Comparison of ENCODE assay signal across 25 cellular contexts in the genomic region with DNA sequence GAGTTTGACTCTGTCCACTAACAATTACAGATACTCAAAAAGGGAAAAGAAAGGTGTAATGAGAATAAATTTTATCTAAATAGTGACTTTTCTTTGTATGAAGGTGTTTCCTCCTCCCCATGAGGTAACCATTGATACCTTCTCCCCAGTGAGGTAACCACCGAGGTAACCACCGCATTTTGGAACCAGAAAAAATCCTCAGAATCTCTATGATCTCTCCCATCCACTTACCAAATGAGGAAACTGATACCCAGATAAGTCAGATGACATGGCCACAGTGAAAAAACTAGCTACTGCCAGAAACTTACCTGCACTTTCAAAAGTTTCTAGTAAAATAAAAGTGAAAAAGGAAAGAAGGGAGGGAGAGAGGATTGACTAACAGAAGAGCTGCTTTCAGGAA.
"Had no signal": no experiment of that assay in that cellular context is flagged by ENCODE, and none has a peak within 500 bp of the region (broad histone marks: within the 10 kb centered on the region; RNA-seq: fewer than 3 reads in every experiment).

No MANE protein-coding gene starts in this region.

- H3K36me3 ChIP-seq: breast epithelium, gastrocnemius medialis, sigmoid colon, tibial nerve had no signal

- H3K4me3 Mint-ChIP-seq: activated B cell treated with CpG ODN at 0.5 μM for 24 hours; activated T-helper 1 cell treated with anti-CD3 and anti-CD28 coated beads, Interleukin-12 subunit alpha, Interleukin-12 subunit beta, Interleukin-2, Interleukin-4 antibody, amounts not matched to agents 30 ng/mL and 10 ng/mL and 1 ng/mL, durations not matched to agents 14 hours and 24 hours and 36 hours; central memory CD8-positive, alpha-beta T cell; natural killer cell treated with Interleukin-12 subunit alpha and Interleukin-12 subunit beta and Interleukin-15 and Interleukin-18, amount 100 ng/mL, for 72 hours; T-helper 1 cell treated with Interleukin-12 subunit alpha and Interleukin-12 subunit beta and Interleukin-4 antibody, amounts not matched to agents 30 μg/mL and 1 μg/mL, for 36 hours had no signal

- H3K4me3 ChIP-seq: breast epithelium, gastrocnemius medialis, sigmoid colon, smooth muscle cell, tibial nerve had no signal

- ATAC-seq: esophagus mucosa; gastrocnemius medialis; left ventricle myocardium superior; natural killer cell treated with Interleukin-12 subunit alpha and Interleukin-12 subunit beta and Interleukin-15 and Interleukin-18, amount 100 ng/mL, for 72 hours had no signal

- H3K27ac Mint-ChIP-seq: activated B cell treated with CpG ODN at 0.5 μM for 24 hours; activated T-helper 1 cell treated with anti-CD3 and anti-CD28 coated beads, Interleukin-12 subunit alpha, Interleukin-12 subunit beta, Interleukin-2, Interleukin-4 antibody, amounts not matched to agents 30 ng/mL and 10 ng/mL and 1 ng/mL, durations not matched to agents 14 hours and 24 hours and 36 hours; natural killer cell treated with Interleukin-12 subunit alpha and Interleukin-12 subunit beta and Interleukin-15 and Interleukin-18, amount 100 ng/mL, for 72 hours; progenitor cell of endocrine pancreas; T-helper 1 cell treated with Interleukin-12 subunit alpha and Interleukin-12 subunit beta and Interleukin-4 antibody, amounts not matched to agents 30 μg/mL and 1 μg/mL, for 36 hours had no signal

- H3K9me3 ChIP-seq: breast epithelium, gastrocnemius medialis, sigmoid colon, tibial nerve had no signal

- H3K9me3 Mint-ChIP-seq: activated B cell treated with CpG ODN at 0.5 μM for 24 hours; activated T-helper 1 cell treated with anti-CD3 and anti-CD28 coated beads, Interleukin-12 subunit alpha, Interleukin-12 subunit beta, Interleukin-2, Interleukin-4 antibody, amounts not matched to agents 30 ng/mL and 10 ng/mL and 1 ng/mL, durations not matched to agents 14 hours and 24 hours and 36 hours; central memory CD8-positive, alpha-beta T cell; natural killer cell treated with Interleukin-12 subunit alpha and Interleukin-12 subunit beta and Interleukin-15 and Interleukin-18, amount 100 ng/mL, for 72 hours; T-helper 1 cell treated with Interleukin-12 subunit alpha and Interleukin-12 subunit beta and Interleukin-4 antibody, amounts not matched to agents 30 μg/mL and 1 μg/mL, for 36 hours had no signal

- H3K4me1 ChIP-seq: breast epithelium, gastrocnemius medialis, sigmoid colon had no signal

- DNase-seq: activated B cell treated with CpG ODN at 0.5 μM for 24 hours; activated CD4-positive, alpha-beta T cell treated with anti-CD3 and anti-CD28 coated beads for 4 hours; activated gamma-delta T cell treated with Interleukin-2 at 50 U/mL for 16 hours; amniotic stem cell; effector memory CD4-positive, alpha-beta T cell; gastrocnemius medialis; head of caudate nucleus; hypothalamus; left ventricle myocardium superior; mammary epithelial cell; midbrain; retina; sigmoid colon; stimulated activated CD4-positive, alpha-beta T cell treated with anti-CD3 and anti-CD28 coated beads, Interleukin-2, amount 100 ng/mL, for 48 hours; stimulated activated naive CD4-positive, alpha-beta T cell treated with Interleukin-2 at 50 U/mL for 16 hours; T1000 had no signal

- H3K36me3 Mint-ChIP-seq: natural killer cell treated with Interleukin-12 subunit alpha and Interleukin-12 subunit beta and Interleukin-15 and Interleukin-18, amount 100 ng/mL, for 72 hours had no signal
